In the genomic region with DNA sequence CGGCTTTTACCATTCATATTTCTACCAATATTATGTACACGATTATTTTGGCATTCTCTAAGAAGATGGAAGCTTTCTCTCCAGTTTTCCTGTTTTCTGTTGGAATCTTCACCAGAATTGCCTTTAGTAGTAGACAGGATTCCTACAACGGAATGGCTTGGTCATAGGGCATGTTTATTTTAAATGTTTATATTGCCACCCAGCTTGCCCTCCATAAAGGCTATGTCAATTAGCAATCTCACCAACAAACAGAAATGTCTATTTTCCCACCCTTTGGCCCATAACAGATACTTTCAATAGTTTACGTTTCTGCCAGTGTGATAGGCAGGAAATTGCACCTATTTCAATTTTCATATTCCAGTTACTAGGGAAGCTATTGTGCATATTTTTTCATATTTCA, we compare ENCODE assay signal across 11 cellular contexts.
"Had no signal": no experiment of that assay in that cellular context is flagged by ENCODE, and none has a peak within 500 bp of the region (broad histone marks: within the 10 kb centered on the region; RNA-seq: fewer than 3 reads in every experiment).

No MANE protein-coding gene starts in this region.

- H3K36me3 ChIP-seq: HAP-1 had no signal

- H3K4me3 ChIP-seq: GM23248, GM23338, HAP-1 had no signal

- H2AFZ ChIP-seq: GM23248, GM23338 had no signal

- ATAC-seq: GM23338, HCT116 had no signal

- H3K9me3 ChIP-seq: HAP-1 had no signal

- DNase-seq: GM23248, GOT3, H7, H9, HCEC 1CT, HFFc6 had no signal

- H3K9ac ChIP-seq: GM23248 had no signal

- H3K27ac ChIP-seq: GM23248 had no signal

- H3K4me2 ChIP-seq: GM23338 had no signal

- H3K4me1 ChIP-seq: HAP-1 had no signal

- FAIRE-seq: H1, H54 had no signal
